ENCODE assay signal across 9 cellular contexts in the genomic region with DNA sequence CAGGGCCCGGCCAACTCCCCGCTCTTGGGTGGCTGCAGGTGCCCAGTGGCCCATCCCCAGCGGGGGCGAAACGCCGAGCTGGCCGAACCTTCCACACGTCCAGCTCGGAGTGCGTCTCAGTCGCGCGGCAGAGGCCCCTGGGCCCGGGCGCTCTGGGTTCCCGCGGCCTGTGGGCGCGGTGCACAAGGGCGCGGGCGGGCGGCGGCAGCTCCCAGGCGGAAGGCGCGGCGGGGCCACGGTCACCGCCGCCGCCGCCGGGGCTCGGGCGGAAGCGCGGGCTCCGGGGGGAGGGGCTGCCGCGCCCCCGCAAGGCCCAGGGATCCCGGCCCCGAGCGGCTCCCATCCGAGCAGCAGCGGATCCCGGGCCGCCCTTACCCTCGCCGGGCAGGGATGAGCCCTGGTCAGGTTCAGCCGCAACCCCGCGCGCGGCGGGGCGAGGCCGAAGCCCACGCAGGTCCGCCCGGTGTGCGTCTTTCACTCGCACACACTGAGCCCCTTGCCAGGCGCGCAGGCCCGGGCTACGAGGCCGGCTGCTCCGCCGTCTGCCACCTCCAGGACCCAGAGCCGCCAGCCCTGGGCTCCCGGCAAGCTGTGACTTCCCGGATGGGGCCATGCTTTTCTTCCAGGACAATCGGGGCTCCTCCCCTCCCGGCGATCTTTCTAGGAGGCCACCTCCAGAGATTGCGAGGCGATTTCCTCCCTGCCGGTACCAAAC. TPM values are rescaled to one million over a fixed set of nuclear protein-coding genes. Genes with fewer than 3 reads are reported as not detected.
DNase-seq lines count a peak whose midpoint lies in the region; ATAC-seq and TF ChIP-seq lines count a peak whose summit lies in the region.
"Had no signal": no experiment of that assay in that cellular context is flagged by ENCODE, and none has a peak within 500 bp of the region (broad histone marks: within the 10 kb centered on the region; RNA-seq: fewer than 3 reads in every experiment).

No MANE protein-coding gene starts in this region.

- peak overlapping the region; percentile 93; the same call in 1 of the 2 replicates for H2AFZ ChIP-seq in OCI-LY1 (ENCODE audit: low read length)

- TF ChIP-seq POLR2A in esophagus squamous epithelium (IDR thresholded peaks at IDR 0.05) = peak in 2 of 4 donors; percentile 28 to 36

- POLR2A ChIA-PET in Caco-2 (lab: Charles Lee) = no interaction called here

- H3K9ac ChIP-seq in OCI-LY1 (ENCODE audit: low read length) (peak overlapping the region; percentile 74), subcutaneous abdominal adipose tissue (ENCODE audit: low read length in 5 of 5) (peak overlapping the region; percentile 60 to 88 (median 84))

- no peaks in the 10 kb centered on the region for H4K20me1 ChIP-seq in OCI-LY1 (ENCODE audit: insufficient read depth, low read length)

- H3K4me1 ChIP-seq in Caco-2 (no peaks in the 10 kb centered on the region), OCI-LY1 (ENCODE audit: insufficient read depth, low read length, severe bottlenecking) (peaks cover 55% of the 10 kb centered on the region), esophagus squamous epithelium (peaks cover 16 to 30% (median 16%) of the 10 kb centered on the region in 3 donors), muscle layer of duodenum (ENCODE audit: control insufficient read depth in 1 of 2, insufficient read depth in 2 of 2, low read length in 2 of 2) (peaks cover 7 to 10% of the 10 kb centered on the region in 2 donors), subcutaneous abdominal adipose tissue (ENCODE audit: control insufficient read depth in 5 of 5, insufficient read depth in 5 of 5, low read length in 5 of 5) (peaks cover 2 to 31% (median 25%) of the 10 kb centered on the region in 5 donors)

- no peaks in the 10 kb centered on the region for H3K27me3 ChIP-seq in Caco-2 (replicated peaks; ENCODE audit: control insufficient read depth, insufficient read depth, low read length)
- H3K27me3 ChIP-seq in OCI-LY1 (ENCODE audit: insufficient read depth, low read length) = no peaks in the 10 kb centered on the region
- H3K27me3 ChIP-seq in esophagus squamous epithelium = no peaks in the 10 kb centered on the region
- H3K27me3 ChIP-seq in muscle layer of duodenum (ENCODE audit: low read depth, low read length) = no peaks in the 10 kb centered on the region
- no peaks in the 10 kb centered on the region for H3K27me3 ChIP-seq in subcutaneous abdominal adipose tissue (ENCODE audit: control insufficient read depth in 5 of 5, insufficient read depth in 4 of 5, low read length in 5 of 5)

- H3K4me3 Mint-ChIP-seq in Caco-2 (ENCODE audit: unreplicated experiment) = peak overlapping the region; percentile 70
- H3K4me3 Mint-ChIP-seq in activated T-helper 1 cell treated with anti-CD3 and anti-CD28 coated beads, Interleukin-12 subunit alpha, Interleukin-12 subunit beta, Interleukin-2, Interleukin-4 antibody, amounts not matched to agents 30 ng/mL and 10 ng/mL and 1 ng/mL, durations not matched to agents 14 hours and 24 hours and 36 hours = peak overlapping the region; percentile 88

- no peak overlapping the region for H3K27ac Mint-ChIP-seq in Caco-2 (ENCODE audit: unreplicated experiment)
- H3K27ac Mint-ChIP-seq in activated T-helper 1 cell treated with anti-CD3 and anti-CD28 coated beads, Interleukin-12 subunit alpha, Interleukin-12 subunit beta, Interleukin-2, Interleukin-4 antibody, amounts not matched to agents 30 ng/mL and 10 ng/mL and 1 ng/mL, durations not matched to agents 14 hours and 24 hours and 36 hours = peak overlapping the region; percentile 70

- H3K79me2 ChIP-seq in OCI-LY1 (ENCODE audit: insufficient read depth, low read length) = no peaks in the 10 kb centered on the region

- H3K4me3 ChIP-seq in Caco-2 (ENCODE audit: low read depth, low read length) (peak overlapping the region; percentile 75), OCI-LY1 (ENCODE audit: low read depth, low read length, poor library complexity, severe bottlenecking) (peak overlapping the region; percentile 71), esophagus squamous epithelium (peak overlapping the region; percentile 71 to 83 (median 79)), muscle layer of duodenum (ENCODE audit: low read depth in 1 of 2, low read length in 2 of 2) (peak overlapping the region; percentile 76 to 87), subcutaneous abdominal adipose tissue (ENCODE audit: low read depth in 1 of 5, low read length in 5 of 5) (peak overlapping the region; percentile 72 to 87 (median 81))

- DNase-seq in Caco-2 (peak; percentile 50 to 61), esophagus squamous epithelium (lab: John Stamatoyannopoulos, UW) (peak; percentile 5)
- DNase-seq in activated T-helper 1 cell treated with anti-CD3 and anti-CD28 coated beads, Interleukin-12 subunit alpha, Interleukin-12 subunit beta, Interleukin-2, Interleukin-4 antibody, amounts not matched to agents 30 ng/mL and 10 ng/mL and 1 ng/mL, durations not matched to agents 14 hours and 24 hours and 36 hours (ENCODE audit: low spot score) = peak; percentile 21

- TF ChIP-seq CTCF in Caco-2 (IDR thresholded peaks at IDR 0.05; ENCODE audit: insufficient read depth in 1 of 2, low read depth in 1 of 2, low read length in 1 of 2, severe bottlenecking in 1 of 2, unreplicated experiment in 1 of 2) (no peak), OCI-LY1 (IDR thresholded peaks at IDR 0.05; ENCODE audit: low read length) (no peak), esophagus squamous epithelium (IDR thresholded peaks at IDR 0.05) (no peak)

- no peaks in the 10 kb centered on the region for H3K4me1 Mint-ChIP-seq in Caco-2 (ENCODE audit: low read depth, unreplicated experiment)
- peaks cover 21% of the 10 kb centered on the region for H3K4me1 Mint-ChIP-seq in activated T-helper 1 cell treated with anti-CD3 and anti-CD28 coated beads, Interleukin-12 subunit alpha, Interleukin-12 subunit beta, Interleukin-2, Interleukin-4 antibody, amounts not matched to agents 30 ng/mL and 10 ng/mL and 1 ng/mL, durations not matched to agents 14 hours and 24 hours and 36 hours (ENCODE audit: low read depth)

- H3K27me3 Mint-ChIP-seq in Caco-2 (ENCODE audit: insufficient read depth, unreplicated experiment) = peaks cover 10% of the 10 kb centered on the region
- H3K27me3 Mint-ChIP-seq in activated T-helper 1 cell treated with anti-CD3 and anti-CD28 coated beads, Interleukin-12 subunit alpha, Interleukin-12 subunit beta, Interleukin-2, Interleukin-4 antibody, amounts not matched to agents 30 ng/mL and 10 ng/mL and 1 ng/mL, durations not matched to agents 14 hours and 24 hours and 36 hours (ENCODE audit: insufficient read depth) = peaks cover 47% of the 10 kb centered on the region

- H3K27ac ChIP-seq in OCI-LY1 (ENCODE audit: low read depth, low read length, poor library complexity, severe bottlenecking) (no peak overlapping the region), esophagus squamous epithelium (peak overlapping the region; percentile 92 to 96 (median 94)), muscle layer of duodenum (ENCODE audit: low read length) (peak overlapping the region; percentile 93), subcutaneous abdominal adipose tissue (ENCODE audit: low read depth, low read length) (peak overlapping the region; percentile 83)

- intact Hi-C loops in Caco-2 (cut with micrococcal nuclease; ENCODE audit: unreplicated experiment) = loop anchor here (5.0 kb wide), 1 partner anchor 91 kb away; the partner anchor contains the start of gene BBX
- intact Hi-C loops in activated T-helper 1 cell treated with anti-CD3 and anti-CD28 coated beads, Interleukin-12 subunit alpha, Interleukin-12 subunit beta, Interleukin-2, Interleukin-4 antibody, amounts not matched to agents 30 ng/mL and 10 ng/mL and 1 ng/mL, durations not matched to agents 14 hours and 24 hours and 36 hours (cut with micrococcal nuclease) = loop anchor here (2.0 kb wide), 2 partner anchors 17 to 161 kb away; no protein-coding TSS in a partner anchor
- intact Hi-C loops in esophagus squamous epithelium (cut with DNase I) = loop anchor here (5.0 kb wide), 1 partner anchor 159 kb away; no protein-coding TSS in a partner anchor

- H3K4me2 ChIP-seq in OCI-LY1 (ENCODE audit: low read length) = peak overlapping the region; percentile 97

- no peaks in the 10 kb centered on the region for H3K9me3 Mint-ChIP-seq in Caco-2 (ENCODE audit: unreplicated experiment)
- no peaks in the 10 kb centered on the region for H3K9me3 Mint-ChIP-seq in activated T-helper 1 cell treated with anti-CD3 and anti-CD28 coated beads, Interleukin-12 subunit alpha, Interleukin-12 subunit beta, Interleukin-2, Interleukin-4 antibody, amounts not matched to agents 30 ng/mL and 10 ng/mL and 1 ng/mL, durations not matched to agents 14 hours and 24 hours and 36 hours

- H3K36me3 Mint-ChIP-seq in Caco-2 (ENCODE audit: insufficient read depth, unreplicated experiment) = no peaks in the 10 kb centered on the region
- H3K36me3 Mint-ChIP-seq in activated T-helper 1 cell treated with anti-CD3 and anti-CD28 coated beads, Interleukin-12 subunit alpha, Interleukin-12 subunit beta, Interleukin-2, Interleukin-4 antibody, amounts not matched to agents 30 ng/mL and 10 ng/mL and 1 ng/mL, durations not matched to agents 14 hours and 24 hours and 36 hours (ENCODE audit: low read depth) = no peaks in the 10 kb centered on the region

- no peaks in the 10 kb centered on the region for H3K9me2 ChIP-seq in OCI-LY1 (ENCODE audit: low read depth, low read length)

- H3F3A ChIP-seq in OCI-LY1 (ENCODE audit: insufficient read depth, low read length) = no peaks in the 10 kb centered on the region

- BruUV-seq in Caco-2 (replicated peaks; lab: Mats Ljungman, UMichigan) = no TSS peak

- H3K36me3 ChIP-seq in Caco-2 (ENCODE audit: control insufficient read depth, insufficient read depth, low read length) (no peaks in the 10 kb centered on the region), OCI-LY1 (ENCODE audit: insufficient read depth, low read length) (no peaks in the 10 kb centered on the region), esophagus squamous epithelium (no peaks in the 10 kb centered on the region), muscle layer of duodenum (ENCODE audit: control insufficient read depth in 1 of 2, insufficient read depth in 2 of 2, low read length in 2 of 2) (no peaks in the 10 kb centered on the region), subcutaneous abdominal adipose tissue (ENCODE audit: control insufficient read depth in 5 of 5, insufficient read depth in 5 of 5, low read length in 5 of 5) (no peaks in the 10 kb centered on the region)

- CTCF ChIA-PET in Caco-2 (lab: Charles Lee) = interaction anchor here (0.7 to 1.3 kb wide), 2 partner anchors 10 to 229 kb away, joined by 3 to 6 read pairs; no protein-coding TSS in a partner anchor

- peak; percentile 57 for ATAC-seq in GM19395 (IDR thresholded peaks at IDR 0.05; ENCODE audit: unreplicated experiment)
- ATAC-seq in HG03442 (IDR thresholded peaks at IDR 0.05; ENCODE audit: unreplicated experiment) = peak; percentile 58

- WGBS in esophagus squamous epithelium, 2 donors = 1 to 7% methylated on average over 3 to 15 of the region's 80 CpGs

- no peaks in the 10 kb centered on the region for H3K9me3 ChIP-seq in Caco-2
- H3K9me3 ChIP-seq in OCI-LY1 (ENCODE audit: low read length) = no peaks in the 10 kb centered on the region
- no peaks in the 10 kb centered on the region for H3K9me3 ChIP-seq in esophagus squamous epithelium
- H3K9me3 ChIP-seq in muscle layer of duodenum (ENCODE audit: control insufficient read depth in 1 of 2, low read length in 2 of 2) = no peaks in the 10 kb centered on the region
- H3K9me3 ChIP-seq in subcutaneous abdominal adipose tissue (ENCODE audit: control insufficient read depth in 5 of 5, low read length in 5 of 5) = no peaks in the 10 kb centered on the region

RNA-seq across cellular contexts. Expression of gene CCDC54, which starts 54.2 kb away (rescaled TPM):
- total RNA-seq in Caco-2 (2022) (not detected in 2 replicates), esophagus squamous epithelium (not detected)
- not detected in 2 replicates for total RNA-seq in activated T-helper 1 cell treated with anti-CD3 and anti-CD28 coated beads, Interleukin-12 subunit alpha, Interleukin-12 subunit beta, Interleukin-2, Interleukin-4 antibody, amounts not matched to agents 30 ng/mL and 10 ng/mL and 1 ng/mL, durations not matched to agents 14 hours and 24 hours and 36 hours
- total RNA-seq: dermis microvascular lymphatic vessel endothelial cell had no signal

Comparison
In these comparisons a context has a peak if more than half of its experiments do, and no peak if none do; other contexts are left out.
1. DNase-seq: peak in every context shown above with its lines; median percentile 56 in Caco-2; 21 in activated T-helper 1 cell treated with anti-CD3 and anti-CD28 coated beads, Interleukin-12 subunit alpha, Interleukin-12 subunit beta, Interleukin-2, Interleukin-4 antibody, amounts not matched to agents 30 ng/mL and 10 ng/mL and 1 ng/mL, durations not matched to agents 14 hours and 24 hours and 36 hours; 5 in esophagus squamous epithelium.